In the genomic region with DNA sequence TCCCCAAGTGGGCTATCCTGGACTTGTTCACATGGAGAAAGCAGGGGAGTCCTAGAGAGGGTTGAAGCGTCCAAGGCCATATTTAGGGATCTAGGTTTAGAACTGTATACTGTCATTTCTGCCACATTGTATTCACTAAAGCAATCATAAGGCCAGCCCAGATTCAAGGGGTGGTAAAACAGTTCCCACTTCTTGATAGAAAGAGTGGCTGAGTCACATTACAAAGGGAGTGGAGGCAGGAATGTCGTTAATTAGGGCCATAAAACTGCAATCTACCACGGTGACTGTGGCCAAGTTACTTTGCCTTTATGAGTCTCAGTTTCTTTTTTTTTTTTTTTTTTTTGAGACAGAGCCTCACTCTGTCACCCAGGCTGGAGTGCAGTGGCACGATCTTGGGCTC, we compare ENCODE assay signal across 1 cellular context.
TF ChIP-seq lines count a peak whose summit lies in the region.

No MANE protein-coding gene starts in this region.

TF ChIP-seq in HEK293, 187 proteins besides CTCF, POLR2A, EP300 and RAD21 (continued from another document and continues in another):
- no peak for TF ChIP-seq ZNF501 (tag by site-specific recombination; IDR thresholded peaks at IDR 0.05)
- TF ChIP-seq ZNF24 (tag by site-specific recombination; IDR thresholded peaks at IDR 0.05): no peak
- no peak for TF ChIP-seq ZNF624 (tag by site-specific recombination; IDR thresholded peaks at IDR 0.05)
- no peak for TF ChIP-seq TCF7L2 (IDR thresholded peaks at IDR 0.05; ENCODE audit: borderline replicate concordance, low read depth, low read length)
- peak; percentile 71 for TF ChIP-seq OSR2 (tag by site-specific recombination; IDR thresholded peaks at IDR 0.05)
- TF ChIP-seq ZNF114 (tag by site-specific recombination; IDR thresholded peaks at IDR 0.05): no peak
- TF ChIP-seq, protein P1, sequence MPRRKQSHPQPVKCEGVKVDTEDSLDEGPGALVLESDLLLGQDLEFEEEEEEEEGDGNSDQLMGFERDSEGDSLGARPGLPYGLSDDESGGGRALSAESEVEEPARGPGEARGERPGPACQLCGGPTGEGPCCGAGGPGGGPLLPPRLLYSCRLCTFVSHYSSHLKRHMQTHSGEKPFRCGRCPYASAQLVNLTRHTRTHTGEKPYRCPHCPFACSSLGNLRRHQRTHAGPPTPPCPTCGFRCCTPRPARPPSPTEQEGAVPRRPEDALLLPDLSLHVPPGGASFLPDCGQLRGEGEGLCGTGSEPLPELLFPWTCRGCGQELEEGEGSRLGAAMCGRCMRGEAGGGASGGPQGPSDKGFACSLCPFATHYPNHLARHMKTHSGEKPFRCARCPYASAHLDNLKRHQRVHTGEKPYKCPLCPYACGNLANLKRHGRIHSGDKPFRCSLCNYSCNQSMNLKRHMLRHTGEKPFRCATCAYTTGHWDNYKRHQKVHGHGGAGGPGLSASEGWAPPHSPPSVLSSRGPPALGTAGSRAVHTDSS (tag by site-specific recombination; IDR thresholded peaks at IDR 0.05): no peak
- TF ChIP-seq ZNF654 (tag by site-specific recombination; IDR thresholded peaks at IDR 0.05; ENCODE audit: low read depth): no peak
- TF ChIP-seq, protein P2, sequence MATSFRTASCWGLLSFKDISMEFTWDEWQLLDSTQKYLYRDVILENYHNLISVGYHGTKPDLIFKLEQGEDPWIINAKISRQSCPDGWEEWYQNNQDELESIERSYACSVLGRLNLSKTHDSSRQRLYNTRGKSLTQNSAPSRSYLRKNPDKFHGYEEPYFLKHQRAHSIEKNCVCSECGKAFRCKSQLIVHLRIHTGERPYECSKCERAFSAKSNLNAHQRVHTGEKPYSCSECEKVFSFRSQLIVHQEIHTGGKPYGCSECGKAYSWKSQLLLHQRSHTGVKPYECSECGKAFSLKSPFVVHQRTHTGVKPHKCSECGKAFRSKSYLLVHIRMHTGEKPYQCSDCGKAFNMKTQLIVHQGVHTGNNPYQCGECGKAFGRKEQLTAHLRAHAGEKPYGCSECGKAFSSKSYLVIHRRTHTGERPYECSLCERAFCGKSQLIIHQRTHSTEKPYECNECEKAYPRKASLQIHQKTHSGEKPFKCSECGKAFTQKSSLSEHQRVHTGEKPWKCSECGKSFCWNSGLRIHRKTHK (tag by site-specific recombination; IDR thresholded peaks at IDR 0.05): no peak
- TF ChIP-seq ZNF366 (tag by site-specific recombination; conservative IDR thresholded peaks at IDR 0.05): no peak
- no peak for TF ChIP-seq GLI4 (tag by site-specific recombination; IDR thresholded peaks at IDR 0.05)
- TF ChIP-seq EGR2 (tag by site-specific recombination; IDR thresholded peaks at IDR 0.05; ENCODE audit: low read depth): no peak
- TF ChIP-seq ZSCAN23 (tag by site-specific recombination; IDR thresholded peaks at IDR 0.05): no peak
- no peak for TF ChIP-seq ZNF571 (tag by site-specific recombination; IDR thresholded peaks at IDR 0.05)
- TF ChIP-seq ZFP41 (tag by site-specific recombination; IDR thresholded peaks at IDR 0.05; ENCODE audit: borderline replicate concordance): no peak
- no peak for TF ChIP-seq ZNF664 (tag by site-specific recombination; IDR thresholded peaks at IDR 0.05)
- no peak for TF ChIP-seq ZNF843 (tag by site-specific recombination; IDR thresholded peaks at IDR 0.05)
- no peak for TF ChIP-seq ZNF658 (tag by site-specific recombination; IDR thresholded peaks at IDR 0.05)
- TF ChIP-seq, protein P3, sequence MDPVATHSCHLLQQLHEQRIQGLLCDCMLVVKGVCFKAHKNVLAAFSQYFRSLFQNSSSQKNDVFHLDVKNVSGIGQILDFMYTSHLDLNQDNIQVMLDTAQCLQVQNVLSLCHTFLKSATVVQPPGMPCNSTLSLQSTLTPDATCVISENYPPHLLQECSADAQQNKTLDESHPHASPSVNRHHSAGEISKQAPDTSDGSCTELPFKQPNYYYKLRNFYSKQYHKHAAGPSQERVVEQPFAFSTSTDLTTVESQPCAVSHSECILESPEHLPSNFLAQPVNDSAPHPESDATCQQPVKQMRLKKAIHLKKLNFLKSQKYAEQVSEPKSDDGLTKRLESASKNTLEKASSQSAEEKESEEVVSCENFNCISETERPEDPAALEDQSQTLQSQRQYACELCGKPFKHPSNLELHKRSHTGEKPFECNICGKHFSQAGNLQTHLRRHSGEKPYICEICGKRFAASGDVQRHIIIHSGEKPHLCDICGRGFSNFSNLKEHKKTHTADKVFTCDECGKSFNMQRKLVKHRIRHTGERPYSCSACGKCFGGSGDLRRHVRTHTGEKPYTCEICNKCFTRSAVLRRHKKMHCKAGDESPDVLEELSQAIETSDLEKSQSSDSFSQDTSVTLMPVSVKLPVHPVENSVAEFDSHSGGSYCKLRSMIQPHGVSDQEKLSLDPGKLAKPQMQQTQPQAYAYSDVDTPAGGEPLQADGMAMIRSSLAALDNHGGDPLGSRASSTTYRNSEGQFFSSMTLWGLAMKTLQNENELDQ (tag by site-specific recombination; IDR thresholded peaks at IDR 0.05; ENCODE audit: low read depth): no peak
- no peak for TF ChIP-seq ZBTB20 (tag by site-specific recombination; IDR thresholded peaks at IDR 0.05)
- TF ChIP-seq, protein P4, sequence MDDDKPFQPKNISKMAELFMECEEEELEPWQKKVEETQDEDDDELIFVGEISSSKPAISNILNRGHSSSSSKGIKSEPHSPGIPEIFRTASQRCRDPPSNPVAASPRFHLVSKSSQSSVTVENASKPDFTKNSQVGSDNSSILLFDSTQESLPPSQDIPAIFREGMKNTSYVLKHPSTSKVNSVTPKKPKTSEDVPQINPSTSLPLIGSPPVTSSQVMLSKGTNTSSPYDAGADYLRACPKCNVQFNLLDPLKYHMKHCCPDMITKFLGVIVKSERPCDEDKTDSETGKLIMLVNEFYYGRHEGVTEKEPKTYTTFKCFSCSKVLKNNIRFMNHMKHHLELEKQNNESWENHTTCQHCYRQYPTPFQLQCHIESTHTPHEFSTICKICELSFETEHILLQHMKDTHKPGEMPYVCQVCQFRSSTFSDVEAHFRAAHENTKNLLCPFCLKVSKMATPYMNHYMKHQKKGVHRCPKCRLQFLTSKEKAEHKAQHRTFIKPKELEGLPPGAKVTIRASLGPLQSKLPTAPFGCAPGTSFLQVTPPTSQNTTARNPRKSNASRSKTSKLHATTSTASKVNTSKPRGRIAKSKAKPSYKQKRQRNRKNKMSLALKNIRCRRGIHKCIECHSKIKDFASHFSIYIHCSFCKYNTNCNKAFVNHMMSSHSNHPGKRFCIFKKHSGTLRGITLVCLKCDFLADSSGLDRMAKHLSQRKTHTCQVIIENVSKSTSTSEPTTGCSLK (tag by site-specific recombination; IDR thresholded peaks at IDR 0.05): no peak
- no peak for TF ChIP-seq ZNF16 (tag by site-specific recombination; IDR thresholded peaks at IDR 0.05; ENCODE audit: low read depth)
- no peak for TF ChIP-seq ZNF544 (tag by site-specific recombination; IDR thresholded peaks at IDR 0.05)
- TF ChIP-seq, protein P5, sequence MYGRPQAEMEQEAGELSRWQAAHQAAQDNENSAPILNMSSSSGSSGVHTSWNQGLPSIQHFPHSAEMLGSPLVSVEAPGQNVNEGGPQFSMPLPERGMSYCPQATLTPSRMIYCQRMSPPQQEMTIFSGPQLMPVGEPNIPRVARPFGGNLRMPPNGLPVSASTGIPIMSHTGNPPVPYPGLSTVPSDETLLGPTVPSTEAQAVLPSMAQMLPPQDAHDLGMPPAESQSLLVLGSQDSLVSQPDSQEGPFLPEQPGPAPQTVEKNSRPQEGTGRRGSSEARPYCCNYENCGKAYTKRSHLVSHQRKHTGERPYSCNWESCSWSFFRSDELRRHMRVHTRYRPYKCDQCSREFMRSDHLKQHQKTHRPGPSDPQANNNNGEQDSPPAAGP (tag by site-specific recombination; IDR thresholded peaks at IDR 0.05): peak; percentile 76
- no peak for TF ChIP-seq ZFP37 (tag by site-specific recombination; IDR thresholded peaks at IDR 0.05)
- TF ChIP-seq GFI1B (tag by site-specific recombination; IDR thresholded peaks at IDR 0.05): no peak
- no peak for TF ChIP-seq GLIS2 (tag by site-specific recombination; IDR thresholded peaks at IDR 0.05)
- no peak for TF ChIP-seq ZNF776 (tag by site-specific recombination; IDR thresholded peaks at IDR 0.05; ENCODE audit: borderline replicate concordance)
- TF ChIP-seq ZNF560 (tag by site-specific recombination; IDR thresholded peaks at IDR 0.05; ENCODE audit: borderline replicate concordance): no peak
- TF ChIP-seq ZBTB7A (tag by site-specific recombination; IDR thresholded peaks at IDR 0.05; ENCODE audit: low read depth): no peak
- TF ChIP-seq SCRT1 (tag by site-specific recombination; IDR thresholded peaks at IDR 0.05; ENCODE audit: borderline replicate concordance): no peak
- no peak for TF ChIP-seq ZNF623 (tag by site-specific recombination; IDR thresholded peaks at IDR 0.05)
- TF ChIP-seq ZNF792 (tag by site-specific recombination; IDR thresholded peaks at IDR 0.05): no peak
- TF ChIP-seq ZNF10 (tag by site-specific recombination; IDR thresholded peaks at IDR 0.05): no peak
- TF ChIP-seq, protein P6, sequence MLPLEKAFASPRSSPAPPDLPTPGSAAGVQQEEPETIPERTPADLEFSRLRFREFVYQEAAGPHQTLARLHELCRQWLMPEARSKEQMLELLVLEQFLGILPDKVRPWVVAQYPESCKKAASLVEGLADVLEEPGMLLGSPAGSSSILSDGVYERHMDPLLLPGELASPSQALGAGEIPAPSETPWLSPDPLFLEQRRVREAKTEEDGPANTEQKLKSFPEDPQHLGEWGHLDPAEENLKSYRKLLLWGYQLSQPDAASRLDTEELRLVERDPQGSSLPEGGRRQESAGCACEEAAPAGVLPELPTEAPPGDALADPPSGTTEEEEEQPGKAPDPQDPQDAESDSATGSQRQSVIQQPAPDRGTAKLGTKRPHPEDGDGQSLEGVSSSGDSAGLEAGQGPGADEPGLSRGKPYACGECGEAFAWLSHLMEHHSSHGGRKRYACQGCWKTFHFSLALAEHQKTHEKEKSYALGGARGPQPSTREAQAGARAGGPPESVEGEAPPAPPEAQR (tag by site-specific recombination; IDR thresholded peaks at IDR 0.05): no peak
- TF ChIP-seq, protein P7, sequence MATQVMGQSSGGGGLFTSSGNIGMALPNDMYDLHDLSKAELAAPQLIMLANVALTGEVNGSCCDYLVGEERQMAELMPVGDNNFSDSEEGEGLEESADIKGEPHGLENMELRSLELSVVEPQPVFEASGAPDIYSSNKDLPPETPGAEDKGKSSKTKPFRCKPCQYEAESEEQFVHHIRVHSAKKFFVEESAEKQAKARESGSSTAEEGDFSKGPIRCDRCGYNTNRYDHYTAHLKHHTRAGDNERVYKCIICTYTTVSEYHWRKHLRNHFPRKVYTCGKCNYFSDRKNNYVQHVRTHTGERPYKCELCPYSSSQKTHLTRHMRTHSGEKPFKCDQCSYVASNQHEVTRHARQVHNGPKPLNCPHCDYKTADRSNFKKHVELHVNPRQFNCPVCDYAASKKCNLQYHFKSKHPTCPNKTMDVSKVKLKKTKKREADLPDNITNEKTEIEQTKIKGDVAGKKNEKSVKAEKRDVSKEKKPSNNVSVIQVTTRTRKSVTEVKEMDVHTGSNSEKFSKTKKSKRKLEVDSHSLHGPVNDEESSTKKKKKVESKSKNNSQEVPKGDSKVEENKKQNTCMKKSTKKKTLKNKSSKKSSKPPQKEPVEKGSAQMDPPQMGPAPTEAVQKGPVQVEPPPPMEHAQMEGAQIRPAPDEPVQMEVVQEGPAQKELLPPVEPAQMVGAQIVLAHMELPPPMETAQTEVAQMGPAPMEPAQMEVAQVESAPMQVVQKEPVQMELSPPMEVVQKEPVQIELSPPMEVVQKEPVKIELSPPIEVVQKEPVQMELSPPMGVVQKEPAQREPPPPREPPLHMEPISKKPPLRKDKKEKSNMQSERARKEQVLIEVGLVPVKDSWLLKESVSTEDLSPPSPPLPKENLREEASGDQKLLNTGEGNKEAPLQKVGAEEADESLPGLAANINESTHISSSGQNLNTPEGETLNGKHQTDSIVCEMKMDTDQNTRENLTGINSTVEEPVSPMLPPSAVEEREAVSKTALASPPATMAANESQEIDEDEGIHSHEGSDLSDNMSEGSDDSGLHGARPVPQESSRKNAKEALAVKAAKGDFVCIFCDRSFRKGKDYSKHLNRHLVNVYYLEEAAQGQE (tag by site-specific recombination; IDR thresholded peaks at IDR 0.05): no peak
- no peak for TF ChIP-seq ZNF423 (tag by site-specific recombination; IDR thresholded peaks at IDR 0.05)
- no peak for TF ChIP-seq ZNF747 (tag by site-specific recombination; IDR thresholded peaks at IDR 0.05)
- no peak for TF ChIP-seq ZFP3 (tag by site-specific recombination; IDR thresholded peaks at IDR 0.05; ENCODE audit: low read depth)
- TF ChIP-seq ZNF707 (tag by site-specific recombination; IDR thresholded peaks at IDR 0.05): no peak
- no peak for TF ChIP-seq ZNF48 (tag by site-specific recombination; IDR thresholded peaks at IDR 0.05)
- TF ChIP-seq, protein P8, sequence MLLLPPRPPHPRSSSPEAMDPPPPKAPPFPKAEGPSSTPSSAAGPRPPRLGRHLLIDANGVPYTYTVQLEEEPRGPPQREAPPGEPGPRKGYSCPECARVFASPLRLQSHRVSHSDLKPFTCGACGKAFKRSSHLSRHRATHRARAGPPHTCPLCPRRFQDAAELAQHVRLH (tag by site-specific recombination; IDR thresholded peaks at IDR 0.05): no peak
- no peak for TF ChIP-seq KLF16 (tag by site-specific recombination; IDR thresholded peaks at IDR 0.05)
- no peak for TF ChIP-seq YY2 (tag by site-specific recombination; IDR thresholded peaks at IDR 0.05)
- TF ChIP-seq, protein P9, sequence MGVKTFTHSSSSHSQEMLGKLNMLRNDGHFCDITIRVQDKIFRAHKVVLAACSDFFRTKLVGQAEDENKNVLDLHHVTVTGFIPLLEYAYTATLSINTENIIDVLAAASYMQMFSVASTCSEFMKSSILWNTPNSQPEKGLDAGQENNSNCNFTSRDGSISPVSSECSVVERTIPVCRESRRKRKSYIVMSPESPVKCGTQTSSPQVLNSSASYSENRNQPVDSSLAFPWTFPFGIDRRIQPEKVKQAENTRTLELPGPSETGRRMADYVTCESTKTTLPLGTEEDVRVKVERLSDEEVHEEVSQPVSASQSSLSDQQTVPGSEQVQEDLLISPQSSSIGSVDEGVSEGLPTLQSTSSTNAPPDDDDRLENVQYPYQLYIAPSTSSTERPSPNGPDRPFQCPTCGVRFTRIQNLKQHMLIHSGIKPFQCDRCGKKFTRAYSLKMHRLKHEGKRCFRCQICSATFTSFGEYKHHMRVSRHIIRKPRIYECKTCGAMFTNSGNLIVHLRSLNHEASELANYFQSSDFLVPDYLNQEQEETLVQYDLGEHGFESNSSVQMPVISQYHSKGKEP (tag by site-specific recombination; IDR thresholded peaks at IDR 0.05): no peak
- TF ChIP-seq ZBTB8A (tag by site-specific recombination; IDR thresholded peaks at IDR 0.05): no peak
- no peak for TF ChIP-seq ZNF426 (tag by site-specific recombination; IDR thresholded peaks at IDR 0.05)
- TF ChIP-seq ZNF266 (tag by site-specific recombination; IDR thresholded peaks at IDR 0.05; ENCODE audit: low read depth): no peak
- no peak for TF ChIP-seq ZNF510 (tag by site-specific recombination; IDR thresholded peaks at IDR 0.05; ENCODE audit: insufficient replicate concordance)
- TF ChIP-seq ZNF530 (tag by site-specific recombination; IDR thresholded peaks at IDR 0.05; ENCODE audit: low read depth): no peak
- TF ChIP-seq ZNF558 (tag by site-specific recombination; IDR thresholded peaks at IDR 0.05): no peak
- TF ChIP-seq, protein P10, sequence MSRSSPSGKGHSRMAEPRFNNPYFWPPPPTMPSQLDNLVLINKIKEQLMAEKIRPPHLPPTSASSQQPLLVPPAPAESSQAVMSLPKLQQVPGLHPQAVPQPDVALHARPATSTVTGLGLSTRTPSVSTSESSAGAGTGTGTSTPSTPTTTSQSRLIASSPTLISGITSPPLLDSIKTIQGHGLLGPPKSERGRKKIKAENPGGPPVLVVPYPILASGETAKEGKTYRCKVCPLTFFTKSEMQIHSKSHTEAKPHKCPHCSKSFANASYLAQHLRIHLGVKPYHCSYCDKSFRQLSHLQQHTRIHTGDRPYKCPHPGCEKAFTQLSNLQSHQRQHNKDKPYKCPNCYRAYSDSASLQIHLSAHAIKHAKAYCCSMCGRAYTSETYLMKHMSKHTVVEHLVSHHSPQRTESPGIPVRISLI (tag by site-specific recombination; IDR thresholded peaks at IDR 0.05): peak; percentile 78; the same call in 1 of the 2 replicates
